10 cellular contexts compared by ENCODE assay signal in the genomic region with DNA sequence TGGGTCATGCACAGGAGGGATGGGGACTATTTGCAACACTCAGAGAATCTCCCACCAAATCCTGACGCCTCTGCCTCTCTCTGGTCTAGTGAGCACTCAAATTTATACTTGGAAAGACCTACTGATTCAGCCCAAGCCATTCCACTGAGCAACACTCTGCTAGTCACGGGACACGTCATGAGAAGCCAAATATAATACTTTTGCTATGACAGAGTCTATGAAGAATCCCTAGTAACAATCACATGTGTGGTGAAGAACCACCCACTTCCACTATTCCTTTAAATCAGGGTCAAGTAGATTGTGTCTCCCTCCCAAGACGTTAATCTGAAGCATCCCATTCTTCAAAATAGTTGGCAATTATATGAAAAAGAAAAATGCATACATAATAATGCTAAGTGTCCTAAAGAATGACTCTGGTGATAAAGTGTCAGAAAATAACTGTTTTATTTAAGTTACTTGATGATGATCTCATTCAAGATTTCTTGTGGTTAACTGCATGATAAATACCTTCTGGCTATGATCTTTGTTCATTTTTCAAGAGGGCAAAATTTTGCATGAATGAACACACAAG. TPM values are rescaled to one million over a fixed set of nuclear protein-coding genes. Genes with fewer than 3 reads are reported as not detected.
A peak's percentile ranks its signal among the peaks of the same experiment; 100 is the strongest.
DNase-seq lines count a peak whose midpoint lies in the region; ATAC-seq and TF ChIP-seq lines count a peak whose summit lies in the region.
"Had no signal": no experiment of that assay in that cellular context is flagged by ENCODE, and none has a peak within 500 bp of the region (broad histone marks: within the 10 kb centered on the region; RNA-seq: fewer than 3 reads in every experiment).

No MANE protein-coding gene starts in this region.

- no peak overlapping the region for H3K27ac Mint-ChIP-seq in endodermal cell
- no peak overlapping the region for H3K27ac Mint-ChIP-seq in activated CD4-positive, alpha-beta T cell treated with anti-CD3 and anti-CD28 coated beads, Interleukin-2, amount 10 ng/mL, durations not matched to agents 24 days and 14 days

- ATAC-seq in GM19351 (IDR thresholded peaks at IDR 0.05; ENCODE audit: unreplicated experiment): peak; percentile 51

- H3K9me3 ChIP-seq in subcutaneous abdominal adipose tissue (ENCODE audit: control insufficient read depth in 5 of 5, low read length in 5 of 5) (no peaks in the 10 kb centered on the region), endodermal cell (ENCODE audit: control insufficient read depth, low read length) (no peaks in the 10 kb centered on the region)

- H3K27ac ChIP-seq in subcutaneous abdominal adipose tissue (ENCODE audit: low read depth, low read length) (peak overlapping the region; percentile 73), endodermal cell (ENCODE audit: low read depth, low read length) (no peak overlapping the region)
- H3K27ac ChIP-seq: hepatocyte had no signal

- 90 to 100% methylated on average over 3 to 4 of the region's 4 CpGs for WGBS in endodermal cell (ENCODE audit: insufficient coverage in 1 of 2, insufficient read length in 1 of 2), 2 experiments

- H3K4me3 ChIP-seq in fibroblast of the aortic adventitia (ENCODE audit: low read depth, low read length) (peak overlapping the region; percentile 7), subcutaneous abdominal adipose tissue (ENCODE audit: low read depth in 1 of 5, low read length in 5 of 5) (peak overlapping the region in 1 of 5 donors; percentile 50), endodermal cell (ENCODE audit: low read length) (no peak overlapping the region)
- H3K4me3 ChIP-seq: hepatocyte had no signal

- peaks cover 2 to 33% (median 26%) of the 10 kb centered on the region in 5 donors for H3K4me1 ChIP-seq in subcutaneous abdominal adipose tissue (ENCODE audit: control insufficient read depth in 5 of 5, insufficient read depth in 5 of 5, low read length in 5 of 5)
- H3K4me1 ChIP-seq in endodermal cell (ENCODE audit: control insufficient read depth, insufficient read depth, low read length): peaks cover 5% of the 10 kb centered on the region

- no peak overlapping the region for H3K9ac ChIP-seq in subcutaneous abdominal adipose tissue (ENCODE audit: low read length in 5 of 5)
- no peak overlapping the region for H3K9ac ChIP-seq in endodermal cell (ENCODE audit: extremely low read depth, low read length, poor library complexity, severe bottlenecking)

- no peak overlapping the region for H3K4me3 Mint-ChIP-seq in endodermal cell
- H3K4me3 Mint-ChIP-seq in activated CD4-positive, alpha-beta T cell treated with anti-CD3 and anti-CD28 coated beads, Interleukin-2, amount 10 ng/mL, durations not matched to agents 24 days and 14 days: no peak overlapping the region

- H3K27me3 ChIP-seq in subcutaneous abdominal adipose tissue (ENCODE audit: control insufficient read depth in 5 of 5, insufficient read depth in 4 of 5, low read length in 5 of 5): no peaks in the 10 kb centered on the region
- no peaks in the 10 kb centered on the region for H3K27me3 ChIP-seq in endodermal cell (ENCODE audit: control insufficient read depth, insufficient read depth, low read length, poor library complexity, severe bottlenecking)
- H3K27me3 ChIP-seq: hepatocyte had no signal

- intact Hi-C loops in activated CD4-positive, alpha-beta T cell treated with anti-CD3 and anti-CD28 coated beads, Interleukin-2, amount 10 ng/mL, durations not matched to agents 24 days and 14 days (cut with micrococcal nuclease): no loop called here

- H3K9me3 Mint-ChIP-seq in endodermal cell: no peaks in the 10 kb centered on the region
- no peaks in the 10 kb centered on the region for H3K9me3 Mint-ChIP-seq in activated CD4-positive, alpha-beta T cell treated with anti-CD3 and anti-CD28 coated beads, Interleukin-2, amount 10 ng/mL, durations not matched to agents 24 days and 14 days

- H3K36me3 Mint-ChIP-seq in endodermal cell (ENCODE audit: low read depth): no peaks in the 10 kb centered on the region
- H3K36me3 Mint-ChIP-seq in activated CD4-positive, alpha-beta T cell treated with anti-CD3 and anti-CD28 coated beads, Interleukin-2, amount 10 ng/mL, durations not matched to agents 24 days and 14 days (ENCODE audit: low read depth): peaks cover 3% of the 10 kb centered on the region

- TF ChIP-seq CTCF in fibroblast of the aortic adventitia (IDR thresholded peaks at IDR 0.05; ENCODE audit: insufficient read depth, low read length): no peak
- no peak for TF ChIP-seq CTCF in endodermal cell (conservative IDR thresholded peaks at IDR 0.05)

- DNase-seq in NCI-H446 treated with DMSO at 0.1 percent for 48 hours (lab: John Stamatoyannopoulos, UW) (peak; percentile 52), fibroblast of the aortic adventitia (ENCODE audit: low read depth) (peak; percentile 97), endodermal cell (no peak), DMS 273 (lab: John Stamatoyannopoulos, UW; ENCODE audit: unreplicated experiment) (no peak), SK-N-DZ (ENCODE audit: low spot score) (no peak)
- DNase-seq in activated CD4-positive, alpha-beta T cell treated with anti-CD3 and anti-CD28 coated beads, Interleukin-2, amount 10 ng/mL, durations not matched to agents 24 days and 14 days: no peak
- DNase-seq: NCI-H1930 had no signal

- H3K36me3 ChIP-seq in subcutaneous abdominal adipose tissue (ENCODE audit: control insufficient read depth in 5 of 5, insufficient read depth in 5 of 5, low read length in 5 of 5) (no peaks in the 10 kb centered on the region), endodermal cell (ENCODE audit: control insufficient read depth, insufficient read depth, low read length) (no peaks in the 10 kb centered on the region)

- H3K4me1 Mint-ChIP-seq in endodermal cell: peaks cover 16% of the 10 kb centered on the region
- peaks cover 8% of the 10 kb centered on the region for H3K4me1 Mint-ChIP-seq in activated CD4-positive, alpha-beta T cell treated with anti-CD3 and anti-CD28 coated beads, Interleukin-2, amount 10 ng/mL, durations not matched to agents 24 days and 14 days

- H3K27me3 Mint-ChIP-seq in endodermal cell (ENCODE audit: insufficient read depth): no peaks in the 10 kb centered on the region
- no peaks in the 10 kb centered on the region for H3K27me3 Mint-ChIP-seq in activated CD4-positive, alpha-beta T cell treated with anti-CD3 and anti-CD28 coated beads, Interleukin-2, amount 10 ng/mL, durations not matched to agents 24 days and 14 days

RNA-seq across cellular contexts. Expression of a gene that starts 28.5 kb away (rescaled TPM):
- total RNA-seq in fibroblast of the aortic adventitia (ENCODE audit: low replicate concordance) (96.1 and 99.7 TPM in 2 replicates), endodermal cell (10 to 100 TPM; 70.4 to 75.2 TPM)
- 92.4 TPM for polyA plus RNA-seq in endodermal cell (2013, experiment 1 of 2)
- 86.5 TPM for polyA plus RNA-seq in endodermal cell (2013, experiment 2 of 2)
- total RNA-seq in activated CD4-positive, alpha-beta T cell treated with anti-CD3 and anti-CD28 coated beads, Interleukin-2, amount 10 ng/mL, durations not matched to agents 24 days and 14 days: 74.5 and 76.2 TPM in 2 replicates
- 143 and 158 TPM in 2 replicates for polyA plus RNA-seq in SK-N-DZ (2014; cell fraction: cytosol; rRNA removed)
- 71.3 and 75.7 TPM in 2 replicates for polyA plus RNA-seq in SK-N-DZ (2014; cell fraction: nucleus; rRNA removed)

Comparison
In these comparisons a context has a peak if more than half of its experiments do, and no peak if none do; other contexts are left out.
1. DNase-seq: peak in NCI-H446 treated with DMSO at 0.1 percent for 48 hours (single experiment) and fibroblast of the aortic adventitia (single experiment); none in endodermal cell (single experiment), DMS 273 (single experiment), activated CD4-positive, alpha-beta T cell treated with anti-CD3 and anti-CD28 coated beads, Interleukin-2, amount 10 ng/mL, durations not matched to agents 24 days and 14 days (single experiment) and SK-N-DZ (single experiment).